8 cellular contexts compared by ENCODE assay signal in genomic region chr2:206033452-206033851, GRCh38. TPM values are rescaled to one million over a fixed set of nuclear protein-coding genes. Genes with fewer than 3 reads are reported as not detected.
DNase-seq lines count a peak whose midpoint lies in the region; ATAC-seq, FAIRE-seq and TF ChIP-seq lines count a peak whose summit lies in the region.
"Not testable (repeated sequence)": the region's sequence is repeated elsewhere in the genome, so short reads cannot be mapped to it uniquely, and the experiment has no call there.

No MANE protein-coding gene starts in this region.

- TF ChIP-seq RAD21 in HepG2 (CRISPR knock-in tag; IDR thresholded peaks at IDR 0.05), result not testable (repeated sequence)

- intact Hi-C loops in CD4-positive, alpha-beta memory T cell (cut with micrococcal nuclease); activated CD8-positive, alpha-beta T cell treated with anti-CD3 and anti-CD28 coated beads for 36 hours (cut with micrococcal nuclease); HepG2 (cut with micrococcal nuclease; ENCODE audit: unreplicated experiment): not testable (repeated sequence)

- BruUV-seq in HepG2 (replicated peaks; lab: Mats Ljungman, UMichigan), result not testable (repeated sequence)

- in situ Hi-C loops in HepG2 (cut with HindIII; ENCODE audit: extremely low pct_ligation_motif_present, low pct_unique_long_range_greater_than_20kb), result not testable (repeated sequence)

- POLR2A ChIA-PET in CD4-positive, alpha-beta memory T cell (lab: Charles Lee; ENCODE audit: partially characterized antibody); HepG2 (lab: Yijun Ruan, JAX): not testable (repeated sequence)
- POLR2A ChIA-PET in T-cell (lab: Charles Lee), result interaction anchor here in 1 of 2 donors (0.6 to 0.7 kb wide), 2 partner anchors 11 to 41 kb away, joined by 3 to 4 read pairs; no protein-coding TSS in a partner anchor
- POLR2A ChIA-PET in activated CD8-positive, alpha-beta T cell treated with anti-CD3 and anti-CD28 coated beads for 36 hours (lab: Charles Lee), result interaction anchor here (1.5 kb wide), 1 partner anchor 53 kb away, joined by 3 read pairs; the partner anchor contains the start of gene INO80D

- H3K4me3 Mint-ChIP-seq in CD4-positive, alpha-beta memory T cell, result peak overlapping the region in 5 of 8 donors; percentile 0 to 71 (median 43)
- H3K4me3 Mint-ChIP-seq in T-cell, result peak overlapping the region in 1 of 3 donors; percentile 2
- H3K4me3 Mint-ChIP-seq in activated CD8-positive, alpha-beta T cell treated with anti-CD3 and anti-CD28 coated beads for 36 hours; central memory CD8-positive, alpha-beta T cell: not testable (repeated sequence)
- peak overlapping the region; percentile 14 for H3K4me3 Mint-ChIP-seq in activated T-helper 17 cell treated with anti-CD3 and anti-CD28 coated beads, Interleukin-2, amount 50 U/mL, for 72 hours
- H3K4me3 Mint-ChIP-seq in activated naive CD8-positive, alpha-beta T cell, result peak overlapping the region; percentile 12
- H3K4me3 Mint-ChIP-seq in stimulated activated naive CD8-positive, alpha-beta T cell treated with anti-CD3 and anti-CD28 coated beads, Interleukin-15, Interleukin-2, amounts not matched to agents 100 ng/mL and 50 ng/mL, for 24 hours, result peak overlapping the region; percentile 0

- H2AFZ ChIP-seq in HepG2 (ENCODE audit: low read length), result not testable (repeated sequence)

- not testable (repeated sequence) for H3K4me2 ChIP-seq in HepG2 (ENCODE audit: low read depth, low read length)

- ATAC-seq in T-cell (replicated peaks in 1 of 4); activated CD8-positive, alpha-beta T cell treated with anti-CD3 and anti-CD28 coated beads for 36 hours; activated T-helper 17 cell treated with anti-CD3 and anti-CD28 coated beads, Interleukin-2, amount 50 U/mL, for 72 hours (replicated peaks); central memory CD8-positive, alpha-beta T cell (replicated peaks; ENCODE audit: extremely low read depth, poor library complexity, severe bottlenecking); HepG2: not testable (repeated sequence)

- peaks cover 0 to 10% (median 3%) of the 10 kb centered on the region in 8 donors for H3K9me3 Mint-ChIP-seq in CD4-positive, alpha-beta memory T cell
- peaks cover 0 to 17% (median 0%) of the 10 kb centered on the region in 3 donors for H3K9me3 Mint-ChIP-seq in T-cell
- peaks cover 29% of the 10 kb centered on the region for H3K9me3 Mint-ChIP-seq in activated CD8-positive, alpha-beta T cell treated with anti-CD3 and anti-CD28 coated beads for 36 hours
- not testable (repeated sequence) for H3K9me3 Mint-ChIP-seq in activated T-helper 17 cell treated with anti-CD3 and anti-CD28 coated beads, Interleukin-2, amount 50 U/mL, for 72 hours; activated naive CD8-positive, alpha-beta T cell (ENCODE audit: low read depth); central memory CD8-positive, alpha-beta T cell
- H3K9me3 Mint-ChIP-seq in stimulated activated naive CD8-positive, alpha-beta T cell treated with anti-CD3 and anti-CD28 coated beads, Interleukin-15, Interleukin-2, amounts not matched to agents 100 ng/mL and 50 ng/mL, for 24 hours, result peaks cover 15% of the 10 kb centered on the region

- H3K27ac Mint-ChIP-seq in CD4-positive, alpha-beta memory T cell, result peak overlapping the region in 5 of 7 donors; percentile 32 to 66 (median 61)
- peak overlapping the region; percentile 13 to 50 for H3K27ac Mint-ChIP-seq in T-cell
- H3K27ac Mint-ChIP-seq in activated CD8-positive, alpha-beta T cell treated with anti-CD3 and anti-CD28 coated beads for 36 hours, result peak overlapping the region; percentile 56
- H3K27ac Mint-ChIP-seq in activated T-helper 17 cell treated with anti-CD3 and anti-CD28 coated beads, Interleukin-2, amount 50 U/mL, for 72 hours, result not testable (repeated sequence)
- peak overlapping the region; percentile 48 for H3K27ac Mint-ChIP-seq in activated naive CD8-positive, alpha-beta T cell
- peak overlapping the region; percentile 4 for H3K27ac Mint-ChIP-seq in central memory CD8-positive, alpha-beta T cell (ENCODE audit: low read depth)
- H3K27ac Mint-ChIP-seq in stimulated activated naive CD8-positive, alpha-beta T cell treated with anti-CD3 and anti-CD28 coated beads, Interleukin-15, Interleukin-2, amounts not matched to agents 100 ng/mL and 50 ng/mL, for 24 hours, result peak overlapping the region; percentile 1

- not testable (repeated sequence) for H3K27me3 ChIP-seq in CD4-positive, alpha-beta memory T cell (ENCODE audit: insufficient read depth, low read length); HepG2 (ENCODE audit: control insufficient read depth in 1 of 2, insufficient read depth in 2 of 2, low read length in 2 of 2)

- H3K27me3 Mint-ChIP-seq in CD4-positive, alpha-beta memory T cell; T-cell; activated CD8-positive, alpha-beta T cell treated with anti-CD3 and anti-CD28 coated beads for 36 hours; activated T-helper 17 cell treated with anti-CD3 and anti-CD28 coated beads, Interleukin-2, amount 50 U/mL, for 72 hours; activated naive CD8-positive, alpha-beta T cell; central memory CD8-positive, alpha-beta T cell; stimulated activated naive CD8-positive, alpha-beta T cell treated with anti-CD3 and anti-CD28 coated beads, Interleukin-15, Interleukin-2, amounts not matched to agents 100 ng/mL and 50 ng/mL, for 24 hours: not testable (repeated sequence)

- not testable (repeated sequence) for H3K27ac ChIP-seq in CD4-positive, alpha-beta memory T cell (ENCODE audit: low read depth, low read length); HepG2 (ENCODE audit: extremely low read length, insufficient read depth, low read length)

- not testable (repeated sequence) for TF ChIP-seq CTCF in activated CD8-positive, alpha-beta T cell treated with anti-CD3 and anti-CD28 coated beads for 36 hours (IDR thresholded peaks at IDR 0.05); HepG2 (CRISPR knock-in tag; IDR thresholded peaks at IDR 0.05)

- H3K4me1 Mint-ChIP-seq in CD4-positive, alpha-beta memory T cell, result peaks cover 35 to 63% (median 50%) of the 10 kb centered on the region in 4 donors
- H3K4me1 Mint-ChIP-seq in T-cell, result peaks cover 48 to 64% (median 61%) of the 10 kb centered on the region in 3 donors
- peaks cover 57% of the 10 kb centered on the region for H3K4me1 Mint-ChIP-seq in activated CD8-positive, alpha-beta T cell treated with anti-CD3 and anti-CD28 coated beads for 36 hours (ENCODE audit: low read depth)
- peaks cover 56% of the 10 kb centered on the region for H3K4me1 Mint-ChIP-seq in activated T-helper 17 cell treated with anti-CD3 and anti-CD28 coated beads, Interleukin-2, amount 50 U/mL, for 72 hours
- peaks cover 68% of the 10 kb centered on the region for H3K4me1 Mint-ChIP-seq in activated naive CD8-positive, alpha-beta T cell (ENCODE audit: low read depth)
- H3K4me1 Mint-ChIP-seq in central memory CD8-positive, alpha-beta T cell, result peaks cover 68% of the 10 kb centered on the region
- H3K4me1 Mint-ChIP-seq in stimulated activated naive CD8-positive, alpha-beta T cell treated with anti-CD3 and anti-CD28 coated beads, Interleukin-15, Interleukin-2, amounts not matched to agents 100 ng/mL and 50 ng/mL, for 24 hours (ENCODE audit: low read depth), result peaks cover 66% of the 10 kb centered on the region

- H3K36me3 Mint-ChIP-seq in CD4-positive, alpha-beta memory T cell, result peaks cover 83 to 86% of the 10 kb centered on the region in 2 donors
- H3K36me3 Mint-ChIP-seq in T-cell, result peaks cover 87% of the 10 kb centered on the region
- H3K36me3 Mint-ChIP-seq in activated CD8-positive, alpha-beta T cell treated with anti-CD3 and anti-CD28 coated beads for 36 hours (ENCODE audit: low read depth), result peaks cover 84% of the 10 kb centered on the region
- H3K36me3 Mint-ChIP-seq in activated T-helper 17 cell treated with anti-CD3 and anti-CD28 coated beads, Interleukin-2, amount 50 U/mL, for 72 hours (ENCODE audit: low read depth), result peaks cover 97% of the 10 kb centered on the region
- H3K36me3 Mint-ChIP-seq in activated naive CD8-positive, alpha-beta T cell, result peaks cover 54% of the 10 kb centered on the region
- H3K36me3 Mint-ChIP-seq in central memory CD8-positive, alpha-beta T cell (ENCODE audit: insufficient read depth), result peaks cover 44% of the 10 kb centered on the region
- H3K36me3 Mint-ChIP-seq in stimulated activated naive CD8-positive, alpha-beta T cell treated with anti-CD3 and anti-CD28 coated beads, Interleukin-15, Interleukin-2, amounts not matched to agents 100 ng/mL and 50 ng/mL, for 24 hours (ENCODE audit: low read depth), result peaks cover 84% of the 10 kb centered on the region

- DNase-seq in CD4-positive, alpha-beta memory T cell; T-cell; activated CD8-positive, alpha-beta T cell treated with anti-CD3 and anti-CD28 coated beads for 36 hours; central memory CD8-positive, alpha-beta T cell (ENCODE audit: low spot score in 2 of 2); HepG2 (ENCODE audit: low spot score): not testable (repeated sequence)

- H3K9me3 ChIP-seq in CD4-positive, alpha-beta memory T cell (ENCODE audit: control insufficient read depth in 1 of 2, low read length in 2 of 2); HepG2 (ENCODE audit: low read length): not testable (repeated sequence)

- peaks cover 16% of the 10 kb centered on the region for H3K36me3 ChIP-seq in CD4-positive, alpha-beta memory T cell (ENCODE audit: insufficient read depth, low read length)
- peaks cover 15 to 29% of the 10 kb centered on the region in 2 experiments for H3K36me3 ChIP-seq in HepG2 (replicated peaks in 1 of 2; ENCODE audit: control insufficient read depth in 1 of 2, insufficient read depth in 2 of 2, low read length in 2 of 2)

- TF ChIP-seq EP300 in HepG2 (IDR thresholded peaks at IDR 0.05; ENCODE audit: low read depth in 2 of 2, low read length in 2 of 2); HepG2 (CRISPR knock-in tag; IDR thresholded peaks at IDR 0.05; ENCODE audit: borderline replicate concordance): not testable (repeated sequence)

- H3K79me2 ChIP-seq in HepG2 (ENCODE audit: insufficient read depth, low read length), result peaks cover 17% of the 10 kb centered on the region

- not testable (repeated sequence) for H3K4me3 ChIP-seq in CD4-positive, alpha-beta memory T cell (ENCODE audit: low read length in 2 of 2); HepG2 (replicated peaks in 1 of 3; ENCODE audit: insufficient read depth in 1 of 3, low read depth in 2 of 3, low read length in 3 of 3)

- FAIRE-seq in HepG2 (lab: Jason Lieb, UNC), result not testable (repeated sequence)

- CTCF ChIA-PET in CD4-positive, alpha-beta memory T cell (lab: Charles Lee; ENCODE audit: partially characterized antibody); T-cell (lab: Charles Lee); activated CD8-positive, alpha-beta T cell treated with anti-CD3 and anti-CD28 coated beads for 36 hours (lab: Charles Lee); HepG2 (lab: Yijun Ruan, JAX; ENCODE audit: low intra/inter-chr PET ratio, low total read pairs): not testable (repeated sequence)

- 95% methylated on average over 1 of the region's 1 CpG for WGBS in HepG2 (ENCODE audit: low lambda C conversion rate)

- TF ChIP-seq POLR2A in HepG2 (IDR thresholded peaks at IDR 0.05; ENCODE audit: insufficient read depth in 1 of 2, low read depth in 2 of 2, low read length in 2 of 2), result not testable (repeated sequence)

- not testable (repeated sequence) for H4K20me1 ChIP-seq in HepG2 (ENCODE audit: insufficient read depth, low read length)

- not testable (repeated sequence) for H3K4me1 ChIP-seq in CD4-positive, alpha-beta memory T cell (ENCODE audit: insufficient read depth, low read length); HepG2 (ENCODE audit: insufficient read depth, low read length)

- not testable (repeated sequence) for H3K9ac ChIP-seq in HepG2 (ENCODE audit: insufficient read depth, low read depth, low read length)

RNA-seq across cellular contexts. Expression of gene INO80D, which starts 52.5 kb away (rescaled TPM):
- 10 to 100 TPM; 40.2 to 41.3 TPM for total RNA-seq in CD4-positive, alpha-beta memory T cell
- polyA plus RNA-seq in CD4-positive, alpha-beta memory T cell, result 1 to 10 TPM; 8.1 to 10.0 TPM
- total RNA-seq in T-cell (10 to 100 TPM; 34.2 to 49.8 (median 41.9) TPM), HepG2 (2016; rRNA removed; fragmentation: Illumina TruSeq; extraction: Trizol) (7.9 and 13.6 TPM in 2 replicates)
- total RNA-seq in activated CD8-positive, alpha-beta T cell treated with anti-CD3 and anti-CD28 coated beads for 36 hours, result 10 to 100 TPM; 15.9 to 16.7 TPM
- total RNA-seq in activated T-helper 17 cell treated with anti-CD3 and anti-CD28 coated beads, Interleukin-2, amount 50 U/mL, for 72 hours, result 10 to 100 TPM; 21.8 to 29.3 TPM
- total RNA-seq in HepG2 (2016; cell fraction: cytosol; rRNA removed; fragmentation: Illumina TruSeq; extraction: Trizol; ENCODE audit: low read depth), result 3.9 and 4.0 TPM in 2 replicates
- total RNA-seq in HepG2 (2016; cell fraction: insoluble cytoplasmic fraction; rRNA removed; fragmentation: Illumina TruSeq; extraction: Trizol), result 7.0 and 12.0 TPM in 2 replicates
- total RNA-seq in HepG2 (2016; cell fraction: membrane; rRNA removed; fragmentation: Illumina TruSeq; extraction: Trizol), result 6.5 TPM in 2 replicates
- total RNA-seq in HepG2 (2016; cell fraction: nucleus; rRNA removed; fragmentation: Illumina TruSeq; extraction: Trizol), result 18.1 and 19.6 TPM in 2 replicates
- 6.0 and 7.6 TPM in 2 replicates for polyA plus RNA-seq in HepG2 (2011; rRNA removed)
- 3.1 and 3.6 TPM in 2 replicates for polyA plus RNA-seq in HepG2 (2011; cell fraction: cytosol; rRNA removed)
- 11.9 and 14.5 TPM in 2 replicates for polyA plus RNA-seq in HepG2 (2011; cell fraction: nucleus; rRNA removed)
- polyA plus RNA-seq in HepG2 (2012), result 4.0 and 5.0 TPM in 2 replicates
- polyA plus RNA-seq in HepG2 (2016; cell fraction: cytosol; fragmentation: Illumina TruSeq; extraction: Trizol; ENCODE audit: low read depth), result 0.07 and 0.11 TPM in 2 replicates
- polyA plus RNA-seq in HepG2 (2016; cell fraction: insoluble cytoplasmic fraction; fragmentation: Illumina TruSeq; extraction: Trizol; ENCODE audit: low read depth), result 4.2 and 4.7 TPM in 2 replicates
- polyA plus RNA-seq in HepG2 (2016; cell fraction: membrane; fragmentation: Illumina TruSeq; extraction: Trizol; ENCODE audit: low read depth), result 0.21 and 0.27 TPM in 2 replicates
- polyA plus RNA-seq in HepG2 (2016; cell fraction: nucleus; fragmentation: Illumina TruSeq; extraction: Trizol; ENCODE audit: insufficient read depth, low read depth), result 14.2 and 15.8 TPM in 2 replicates
- polyA minus RNA-seq in HepG2 (2011; rRNA and poly(A)+ RNA removed; ENCODE audit: low replicate concordance), result 32.6 and 64.3 TPM in 2 replicates
- 19.7 and 20.6 TPM in 2 replicates for polyA minus RNA-seq in HepG2 (2011; cell fraction: cytosol; rRNA and poly(A)+ RNA removed)
- polyA minus RNA-seq in HepG2 (2011; cell fraction: nucleus; rRNA and poly(A)+ RNA removed), result 58.3 TPM in 2 replicates
